8 cellular contexts compared by ENCODE assay signal in the genomic region with DNA sequence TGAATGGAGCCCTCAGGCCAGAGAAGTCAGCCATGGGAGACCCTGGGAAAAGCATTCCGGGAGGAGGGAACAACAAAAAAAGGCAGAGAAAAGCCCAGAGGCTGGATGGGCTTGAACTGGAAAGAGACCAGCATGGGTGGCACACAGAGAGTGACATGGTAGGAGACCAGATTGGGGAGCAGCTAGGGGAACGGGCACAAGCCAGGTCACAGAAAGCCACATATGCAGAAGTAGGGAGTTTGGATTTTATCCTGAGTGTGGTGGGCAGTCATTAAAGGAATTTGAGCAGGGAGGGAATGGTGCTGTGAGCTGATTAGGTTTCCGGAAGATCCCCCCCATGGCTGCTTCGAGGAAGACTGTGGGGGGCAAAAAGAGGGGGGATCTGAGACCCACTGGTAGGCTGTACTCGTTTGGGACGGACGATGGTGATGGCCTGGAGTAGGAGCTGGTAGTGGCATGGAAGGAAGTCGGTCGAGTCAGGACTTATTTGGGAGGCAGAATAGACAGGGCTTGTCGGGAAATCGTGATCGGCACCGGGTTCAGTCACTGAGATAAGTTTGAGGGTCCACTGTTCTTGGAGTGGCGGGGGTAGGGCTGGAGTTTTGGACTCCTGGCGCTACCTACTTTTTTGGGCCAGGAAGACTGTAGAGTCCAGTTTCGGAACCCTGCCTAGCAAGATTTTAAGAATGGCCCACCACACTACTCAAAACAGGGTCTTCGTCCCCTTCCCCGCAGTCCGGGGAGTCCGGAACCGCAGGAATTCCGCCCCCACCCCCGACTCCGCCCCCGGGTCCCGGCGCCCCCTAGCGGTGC. TPM values are rescaled to one million over a fixed set of nuclear protein-coding genes. Genes with fewer than 3 reads are reported as not detected.
DNase-seq lines count a peak whose midpoint lies in the region; ATAC-seq, FAIRE-seq and TF ChIP-seq lines count a peak whose summit lies in the region.

No MANE protein-coding gene starts in this region.

- TF ChIP-seq CTCF in AG04450 (IDR thresholded peaks at IDR 0.05; ENCODE audit: low read depth, low read length) (no peak), left ventricle myocardium inferior (IDR thresholded peaks at IDR 0.05; ENCODE audit: borderline replicate concordance) (no peak), retinal pigment epithelial cell (conservative IDR thresholded peaks at IDR 0.05; ENCODE audit: low read depth, low read length) (no peak)

- CTCF ChIA-PET in AG04450 (lab: Charles Lee), result interaction anchor here (0.5 to 2.3 kb wide), 2 partner anchors 40 to 214 kb away, joined by 3 to 7 read pairs; a partner anchor contains a TSS

- peak overlapping the region; percentile 98 for H3K27ac ChIP-seq in AG04450 (ENCODE audit: low read depth, low read length)
- peak overlapping the region; percentile 99 for H3K27ac ChIP-seq in left ventricle myocardium inferior (replicated peaks)

- peak overlapping the region; percentile 90 for H3K4me3 Mint-ChIP-seq in activated T-cell treated with anti-CD3 and anti-CD28 coated beads, Interleukin-2, amount 50 U/mL, for 24 hours

- H3K27me3 ChIP-seq in AG04450 (ENCODE audit: control insufficient read depth, insufficient read depth, low read length) (no peaks in the 10 kb centered on the region), HAP-1 (ENCODE audit: low read depth) (no peaks in the 10 kb centered on the region), left ventricle myocardium inferior (ENCODE audit: low read depth) (no peaks in the 10 kb centered on the region)

- DNase-seq in AG04450 (ENCODE audit: low read depth, low spot score) (no peak), HAP-1 (ENCODE audit: low spot score in 2 of 2) (peak; percentile 20 to 78), left ventricle myocardium inferior (no peak), retinal pigment epithelial cell (ENCODE audit: low read depth) (no peak), mesenteric fat pad (ENCODE audit: low spot score) (no peak), urothelium cell line (ENCODE audit: low spot score) (no peak)
- no peak for DNase-seq in activated T-cell treated with anti-CD3 and anti-CD28 coated beads, Interleukin-2, amount 50 U/mL, for 24 hours

- no peak for FAIRE-seq in urothelium cell line (lab: Jason Lieb, UNC)

- no peaks in the 10 kb centered on the region for H3K27me3 Mint-ChIP-seq in activated T-cell treated with anti-CD3 and anti-CD28 coated beads, Interleukin-2, amount 50 U/mL, for 24 hours

- H3K27ac Mint-ChIP-seq in activated T-cell treated with anti-CD3 and anti-CD28 coated beads, Interleukin-2, amount 50 U/mL, for 24 hours, result peak overlapping the region; percentile 96

- intact Hi-C loops in left ventricle myocardium inferior (cut with micrococcal nuclease), result loop anchor here (1.0 kb wide), 1 partner anchor 18 kb away; no protein-coding TSS in a partner anchor

- H3K9me3 Mint-ChIP-seq in activated T-cell treated with anti-CD3 and anti-CD28 coated beads, Interleukin-2, amount 50 U/mL, for 24 hours, result no peaks in the 10 kb centered on the region

- ATAC-seq in HG03460 (IDR thresholded peaks at IDR 0.05; ENCODE audit: unreplicated experiment), result no peak

- POLR2A ChIA-PET in AG04450 (lab: Yijun Ruan, JAX), result interaction anchor here (1.0 kb wide), 2 partner anchors 9 to 18 kb away, joined by 3 to 5 read pairs; no protein-coding TSS in a partner anchor

- H3K4me3 ChIP-seq in AG04450 (ENCODE audit: low read depth, low read length) (peak overlapping the region; percentile 91), HAP-1 (peak overlapping the region; percentile 85), left ventricle myocardium inferior (peak overlapping the region; percentile 97), retinal pigment epithelial cell (ENCODE audit: low read length) (peak overlapping the region; percentile 85)

- in situ Hi-C loops in HAP-1 (cut with MboI; ENCODE audit: low sequenced_read_pairs), result no loop called here

- peaks cover 27% of the 10 kb centered on the region for H3K36me3 Mint-ChIP-seq in activated T-cell treated with anti-CD3 and anti-CD28 coated beads, Interleukin-2, amount 50 U/mL, for 24 hours (ENCODE audit: low read depth)

- peaks cover 36% of the 10 kb centered on the region for H3K4me1 Mint-ChIP-seq in activated T-cell treated with anti-CD3 and anti-CD28 coated beads, Interleukin-2, amount 50 U/mL, for 24 hours (ENCODE audit: low read depth)

- H3K4me1 ChIP-seq in HAP-1 (peaks cover 15% of the 10 kb centered on the region), left ventricle myocardium inferior (peaks cover 64% of the 10 kb centered on the region)

- peaks cover 3% of the 10 kb centered on the region; the same call in 1 of the 2 replicates for H3K9me3 ChIP-seq in AG04450 (ENCODE audit: control insufficient read depth, insufficient read depth, low read length)
- H3K9me3 ChIP-seq in HAP-1, result no peaks in the 10 kb centered on the region
- H3K9me3 ChIP-seq in left ventricle myocardium inferior (replicated peaks), result no peaks in the 10 kb centered on the region

- H3K36me3 ChIP-seq in HAP-1 (replicated peaks), result no peaks in the 10 kb centered on the region; the same call in 1 of the 2 replicates
- peaks cover 13% of the 10 kb centered on the region for H3K36me3 ChIP-seq in left ventricle myocardium inferior

RNA-seq across cellular contexts. Expression of a gene that starts 0.9 kb away (rescaled TPM):
- 11.9 and 16.2 TPM in 2 replicates for polyA plus RNA-seq in AG04450 (2011; rRNA removed)
- polyA minus RNA-seq in AG04450 (2011; rRNA and poly(A)+ RNA removed), result 3.6 and 6.2 TPM in 2 replicates
- total RNA-seq in left ventricle myocardium inferior (9.2 TPM), mesenteric fat pad (20.2 TPM)

RNA-seq across cellular contexts. Expression of a gene that starts 11.7 kb away (rescaled TPM):
- polyA plus RNA-seq in AG04450 (2011; rRNA removed), result 1.8 and 1.9 TPM in 2 replicates
- 1.3 and 1.4 TPM in 2 replicates for polyA minus RNA-seq in AG04450 (2011; rRNA and poly(A)+ RNA removed)
- total RNA-seq in left ventricle myocardium inferior (3.3 TPM), mesenteric fat pad (2.3 TPM)

RNA-seq across cellular contexts. Expression of a gene that starts 19.3 kb away (rescaled TPM):
- polyA plus RNA-seq in AG04450 (2011; rRNA removed), result 16.1 and 19.6 TPM in 2 replicates
- 32.7 and 46.7 TPM in 2 replicates for polyA minus RNA-seq in AG04450 (2011; rRNA and poly(A)+ RNA removed)
- total RNA-seq in left ventricle myocardium inferior (16.2 TPM), mesenteric fat pad (40.7 TPM)

RNA-seq across cellular contexts. Expression of a gene that starts 34.9 kb away (rescaled TPM):
- 0.09 and 0.11 TPM in 2 replicates for polyA plus RNA-seq in AG04450 (2011; rRNA removed)
- polyA minus RNA-seq in AG04450 (2011; rRNA and poly(A)+ RNA removed), result 0.09 and 0.13 TPM in 2 replicates
- not detected for total RNA-seq in left ventricle myocardium inferior
- 0.29 TPM for total RNA-seq in mesenteric fat pad

RNA-seq across cellular contexts. Expression of a gene that starts 40.7 kb away (rescaled TPM):
- 40.4 and 58.0 TPM in 2 replicates for polyA plus RNA-seq in AG04450 (2011; rRNA removed)
- polyA minus RNA-seq in AG04450 (2011; rRNA and poly(A)+ RNA removed), result 21.5 and 35.2 TPM in 2 replicates
- total RNA-seq in left ventricle myocardium inferior, result 91.3 TPM
- 141 TPM for total RNA-seq in mesenteric fat pad

Comparison
In these comparisons a context has a peak if more than half of its experiments do, and no peak if none do; other contexts are left out.
1. DNase-seq: peak in HAP-1 (2 of 2); none in AG04450 (single experiment), activated T-cell treated with anti-CD3 and anti-CD28 coated beads, Interleukin-2, amount 50 U/mL, for 24 hours (single experiment), left ventricle myocardium inferior (single experiment), retinal pigment epithelial cell (single experiment), mesenteric fat pad (single experiment) and urothelium cell line (single experiment).
2. Peak in every context shown above with its lines, with median percentiles within 50 percentile points of each other: H3K4me3 ChIP-seq.